22 cellular contexts compared by ENCODE assay signal in the genomic region with DNA sequence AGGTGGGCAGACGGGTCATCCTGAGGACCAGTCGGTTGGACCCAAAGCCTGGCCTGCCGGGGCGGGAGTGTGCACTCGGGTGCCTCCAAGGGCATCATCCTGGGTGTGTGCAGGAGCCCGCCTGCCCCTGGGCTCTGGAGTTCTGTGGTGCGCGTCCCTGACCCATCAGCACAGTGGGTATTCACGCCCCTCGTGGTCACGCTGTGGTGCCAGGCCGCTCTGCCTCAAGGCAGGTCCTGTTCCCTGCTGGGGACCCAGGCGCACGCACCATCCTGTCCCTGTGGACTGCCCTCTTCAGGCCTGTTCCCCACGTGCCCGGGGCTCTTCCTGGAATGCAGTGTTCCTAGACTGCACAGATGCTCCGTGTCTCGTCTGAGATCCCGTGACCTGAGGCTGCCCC. TPM values are rescaled to one million over a fixed set of nuclear protein-coding genes. Genes with fewer than 3 reads are reported as not detected.
DNase-seq lines count a peak whose midpoint lies in the region; ATAC-seq, FAIRE-seq and TF ChIP-seq lines count a peak whose summit lies in the region.
"Had no signal": no experiment of that assay in that cellular context is flagged by ENCODE, and none has a peak within 500 bp of the region (broad histone marks: within the 10 kb centered on the region; RNA-seq: fewer than 3 reads in every experiment).

No MANE protein-coding gene starts in this region.

- no peak overlapping the region for H3K27ac ChIP-seq in Panc1 (ENCODE audit: low read length)
- H3K27ac ChIP-seq in vagina, result no peak overlapping the region
- H3K27ac ChIP-seq: Peyer's patch had no signal

- no peaks in the 10 kb centered on the region for H3K36me3 ChIP-seq in Panc1 (ENCODE audit: control insufficient read depth, insufficient read depth, low read length)
- H3K36me3 ChIP-seq in mucosa of descending colon (ENCODE audit: low read depth), result peaks cover 4% of the 10 kb centered on the region
- H3K36me3 ChIP-seq in vagina, result peaks cover 0 to 57% of the 10 kb centered on the region in 2 donors

- CTCF ChIA-PET in Panc1 (lab: Charles Lee), result no interaction called here

- no peak for TF ChIP-seq POLR2A in vagina (IDR thresholded peaks at IDR 0.05)

- intact Hi-C loops in Panc1 (cut with micrococcal nuclease; ENCODE audit: unreplicated experiment) (no loop called here), mucosa of descending colon (cut with DNase I, micrococcal nuclease) (no loop called here), vagina (cut with DNase I) (no loop called here)

- H3K27me3 ChIP-seq in Panc1 (ENCODE audit: control insufficient read depth, insufficient read depth, low read length), result no peaks in the 10 kb centered on the region
- H3K27me3 ChIP-seq in vagina, result no peaks in the 10 kb centered on the region
- H3K27me3 ChIP-seq: Peyer's patch had no signal

- BruUV-seq in Panc1 (replicated peaks; lab: Mats Ljungman, UMichigan), result no TSS peak

- no peak overlapping the region for H3K4me3 ChIP-seq in Panc1 (ENCODE audit: low read depth in 2 of 2, low read length in 2 of 2)
- H3K4me3 ChIP-seq in mucosa of descending colon, result no peak overlapping the region
- no peak overlapping the region for H3K4me3 ChIP-seq in vagina
- H3K4me3 ChIP-seq: GM23338, Peyer's patch had no signal

- H3K4me1 ChIP-seq in Panc1 (ENCODE audit: control insufficient read depth, insufficient read depth, low read length) (no peaks in the 10 kb centered on the region), mucosa of descending colon (ENCODE audit: low read depth) (no peaks in the 10 kb centered on the region), vagina (no peaks in the 10 kb centered on the region)
- H3K4me1 ChIP-seq: Peyer's patch had no signal

- TF ChIP-seq CTCF in D721Med (IDR thresholded peaks at IDR 0.05; ENCODE audit: insufficient read depth, missing control alignments) (no peak), Panc1 (IDR thresholded peaks at IDR 0.05) (no peak), mucosa of descending colon (IDR thresholded peaks at IDR 0.05) (no peak), vagina (IDR thresholded peaks at IDR 0.05) (no peak)

- POLR2A ChIA-PET in Panc1 (lab: Charles Lee), result no interaction called here

- peak; percentile 7 for DNase-seq in AG08396 (ENCODE audit: low spot score)
- DNase-seq in D721Med (ENCODE audit: insufficient read length, low spot score), result peak; percentile 10
- no peak for DNase-seq in Panc1 (ENCODE audit: low read depth, low spot score)
- no peak for DNase-seq in mucosa of descending colon
- DNase-seq in NCI-H748 (lab: John Stamatoyannopoulos, UW; ENCODE audit: unreplicated experiment), result no peak
- DNase-seq in nucleus accumbens (lab: John Stamatoyannopoulos, UW), result no peak
- DNase-seq in vagina (ENCODE audit: extremely low spot score in 2 of 2), result no peak
- DNase-seq: CD4-positive, CD25-positive, alpha-beta regulatory T cell; DMS 273 treated with DMSO at 0.1 percent for 48 hours; DMS79 treated with DMSO at 0.1 percent for 48 hours; NCI-H1105; NCI-H2029 treated with DMSO at 0.1 percent for 48 hours; NCI-H2171; NCI-H345; NCI-H524; NCI-H82; Peyer's patch had no signal

- no peak for FAIRE-seq in D721Med (lab: Jason Lieb, UNC)
- FAIRE-seq: A204.1 had no signal

- in situ Hi-C loops in Panc1 (cut with HindIII; ENCODE audit: low pct_unique_long_range_greater_than_20kb, low sequenced_read_pairs), result no loop called here

- ATAC-seq in Panc1, result peak; percentile 47
- ATAC-seq in mucosa of descending colon, result peak; percentile 9
- no peak for ATAC-seq in HG02981 (IDR thresholded peaks at IDR 0.05; ENCODE audit: unreplicated experiment)
- ATAC-seq: GM23338 had no signal

- H3K9me3 ChIP-seq in Panc1 (ENCODE audit: control insufficient read depth, insufficient read depth, low read depth, low read length) (no peaks in the 10 kb centered on the region), mucosa of descending colon (peaks cover 4% of the 10 kb centered on the region), vagina (no peaks in the 10 kb centered on the region)
- H3K9me3 ChIP-seq: Peyer's patch had no signal

RNA-seq across cellular contexts. Expression of gene D2HGDH, which starts 14.3 kb away (rescaled TPM):
- total RNA-seq in Panc1 (2021; ENCODE audit: unreplicated experiment) (53.0 TPM), mucosa of descending colon (10 to 100 TPM; 52.2 to 88.6 (median 63.0) TPM), vagina (21.1 TPM)
- polyA plus RNA-seq in Panc1 (2012; ENCODE audit: insufficient read length), result 71.6 TPM

RNA-seq across cellular contexts. Expression of gene ING5, which starts 18.3 kb away (rescaled TPM):
- total RNA-seq in Panc1 (2021; ENCODE audit: unreplicated experiment) (39.8 TPM), mucosa of descending colon (10 to 100 TPM; 24.6 to 52.3 (median 35.1) TPM), vagina (41.5 TPM)
- polyA plus RNA-seq in Panc1 (2012; ENCODE audit: insufficient read length), result 22.8 TPM

RNA-seq across cellular contexts. Expression of gene DTYMK, which starts 33.5 kb away (rescaled TPM):
- total RNA-seq in Panc1 (2021; ENCODE audit: unreplicated experiment) (122 TPM), mucosa of descending colon (10 to 100 TPM; 17.9 to 31.0 (median 19.7) TPM), vagina (14.7 TPM)
- 60.0 TPM for polyA plus RNA-seq in Panc1 (2012; ENCODE audit: insufficient read length)

RNA-seq across cellular contexts. Expression of gene GAL3ST2, which starts 56.5 kb away (rescaled TPM):
- 1.6 TPM for total RNA-seq in Panc1 (2021; ENCODE audit: unreplicated experiment)
- 3.7 TPM for polyA plus RNA-seq in Panc1 (2012; ENCODE audit: insufficient read length)
- 10 to 100 TPM; 15.1 to 46.5 (median 42.4) TPM for total RNA-seq in mucosa of descending colon
- 0.98 TPM for total RNA-seq in vagina
- total RNA-seq: B cell, HT1080 had no signal
- polyA plus RNA-seq: CD4-positive, CD25-positive, alpha-beta regulatory T cell had no signal

Comparison
In these comparisons a context has a peak if more than half of its experiments do, and no peak if none do; other contexts are left out.
1. DNase-seq: peak in AG08396 (single experiment) and D721Med (single experiment); none in Panc1 (single experiment), mucosa of descending colon (0 of 3), NCI-H748 (single experiment), nucleus accumbens (0 of 56) and vagina (0 of 2).